ENCODE assay signal across 19 cellular contexts in the genomic region with DNA sequence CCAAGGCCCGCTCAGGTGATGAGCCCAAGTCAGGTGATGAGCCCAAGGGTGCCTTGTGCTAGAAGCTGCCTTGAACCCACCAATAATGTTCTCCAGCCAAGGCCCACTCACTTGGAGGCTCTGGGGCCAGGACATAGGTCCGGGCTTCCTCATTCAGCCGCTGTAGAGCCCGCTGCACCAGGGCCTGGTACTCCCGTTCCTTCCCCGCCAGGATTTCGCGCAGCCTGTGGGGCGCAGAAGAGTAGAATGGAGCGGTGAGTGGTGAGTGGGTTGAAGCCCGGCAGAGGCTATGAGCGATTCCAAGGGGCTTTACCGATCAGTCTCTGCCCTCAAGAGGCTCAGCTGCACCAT. TPM values are rescaled to one million over a fixed set of nuclear protein-coding genes. Genes with fewer than 3 reads are reported as not detected.
DNase-seq lines count a peak whose midpoint lies in the region; ATAC-seq and TF ChIP-seq lines count a peak whose summit lies in the region.
"Had no signal": no experiment of that assay in that cellular context is flagged by ENCODE, and none has a peak within 500 bp of the region (broad histone marks: within the 10 kb centered on the region; RNA-seq: fewer than 3 reads in every experiment).

No MANE protein-coding gene starts in this region.

- peaks cover 5% of the 10 kb centered on the region for H3K36me3 Mint-ChIP-seq in activated naive CD4-positive, alpha-beta T cell treated with anti-CD3 and anti-CD28 coated beads, Interleukin-2, amount 10 ng/mL, durations not matched to agents 7 days and 5 days
- no peaks in the 10 kb centered on the region for H3K36me3 Mint-ChIP-seq in activated naive CD4-positive, alpha-beta T cell treated with anti-CD3 and anti-CD28 coated beads, Interleukin-2, amount 50 U/mL, for 72 hours
- H3K36me3 Mint-ChIP-seq in activated B cell treated with CpG ODN at 0.5 μM for 24 hours (ENCODE audit: low read depth) (peaks cover 12% of the 10 kb centered on the region), immature natural killer cell (peaks cover 0 to 4% (median 0%) of the 10 kb centered on the region in 3 donors)

- DNase-seq in activated naive CD4-positive, alpha-beta T cell treated with anti-CD3 and anti-CD28 coated beads, Interleukin-2, amount 10 ng/mL, durations not matched to agents 7 days and 5 days: no peak
- DNase-seq in activated naive CD4-positive, alpha-beta T cell treated with anti-CD3 and anti-CD28 coated beads, Interleukin-2, amount 50 U/mL, for 72 hours (ENCODE audit: low spot score in 2 of 2): no peak
- no peak for DNase-seq in activated B cell treated with CpG ODN at 0.5 μM for 24 hours
- DNase-seq in immature natural killer cell: no peak
- no peak for DNase-seq in NCI-H2029 (lab: John Stamatoyannopoulos, UW)
- no peak for DNase-seq in ecto neural progenitor cell (ENCODE audit: low spot score)
- DNase-seq in T-helper 2 cell: no peak
- DNase-seq: dermis blood vessel endothelial cell, KG1, PC-9, right lobe of liver had no signal

- H3K27ac Mint-ChIP-seq in activated naive CD4-positive, alpha-beta T cell treated with anti-CD3 and anti-CD28 coated beads, Interleukin-2, amount 10 ng/mL, durations not matched to agents 7 days and 5 days: peak overlapping the region; percentile 72
- peak overlapping the region in 1 of 2 donors; percentile 59 for H3K27ac Mint-ChIP-seq in activated naive CD4-positive, alpha-beta T cell treated with anti-CD3 and anti-CD28 coated beads, Interleukin-2, amount 50 U/mL, for 72 hours
- H3K27ac Mint-ChIP-seq in activated B cell treated with CpG ODN at 0.5 μM for 24 hours (peak overlapping the region; percentile 56), immature natural killer cell (peak overlapping the region; percentile 29 to 93 (median 77))

- peaks cover 36% of the 10 kb centered on the region for H3K27me3 Mint-ChIP-seq in activated naive CD4-positive, alpha-beta T cell treated with anti-CD3 and anti-CD28 coated beads, Interleukin-2, amount 10 ng/mL, durations not matched to agents 7 days and 5 days
- H3K27me3 Mint-ChIP-seq in activated B cell treated with CpG ODN at 0.5 μM for 24 hours: no peaks in the 10 kb centered on the region
- peaks cover 10 to 20% (median 13%) of the 10 kb centered on the region in 3 donors for H3K27me3 Mint-ChIP-seq in immature natural killer cell (ENCODE audit: low read depth in 3 of 3)

- ATAC-seq in activated naive CD4-positive, alpha-beta T cell treated with anti-CD3 and anti-CD28 coated beads, Interleukin-2, amount 50 U/mL, for 72 hours: no peak
- no peak for ATAC-seq in activated B cell treated with CpG ODN at 0.5 μM for 24 hours (ENCODE audit: low read depth)
- no peak for ATAC-seq in GM21576 (IDR thresholded peaks at IDR 0.05; ENCODE audit: unreplicated experiment)
- ATAC-seq: GM12878, left lung, right lobe of liver had no signal

- H3K9me3 Mint-ChIP-seq in activated naive CD4-positive, alpha-beta T cell treated with anti-CD3 and anti-CD28 coated beads, Interleukin-2, amount 10 ng/mL, durations not matched to agents 7 days and 5 days: no peaks in the 10 kb centered on the region
- H3K9me3 Mint-ChIP-seq in activated naive CD4-positive, alpha-beta T cell treated with anti-CD3 and anti-CD28 coated beads, Interleukin-2, amount 50 U/mL, for 72 hours: no peaks in the 10 kb centered on the region
- H3K9me3 Mint-ChIP-seq in activated B cell treated with CpG ODN at 0.5 μM for 24 hours (no peaks in the 10 kb centered on the region), immature natural killer cell (no peaks in the 10 kb centered on the region)

- no peak for TF ChIP-seq CTCF in activated B cell treated with CpG ODN at 0.5 μM for 24 hours (IDR thresholded peaks at IDR 0.05)

- intact Hi-C loops in activated B cell treated with CpG ODN at 0.5 μM for 24 hours (cut with micrococcal nuclease): loop anchor here (2.0 kb wide), 2 partner anchors 17 to 23 kb away; no protein-coding TSS in a partner anchor

- H3K4me3 Mint-ChIP-seq in activated naive CD4-positive, alpha-beta T cell treated with anti-CD3 and anti-CD28 coated beads, Interleukin-2, amount 10 ng/mL, durations not matched to agents 7 days and 5 days: peak overlapping the region; percentile 67
- H3K4me3 Mint-ChIP-seq in activated B cell treated with CpG ODN at 0.5 μM for 24 hours: peak overlapping the region; percentile 76
- peak overlapping the region; percentile 48 to 84 (median 80) for H3K4me3 Mint-ChIP-seq in immature natural killer cell

- CTCF ChIA-PET in activated naive CD4-positive, alpha-beta T cell treated with anti-CD3 and anti-CD28 coated beads, Interleukin-2, amount 10 ng/mL, durations not matched to agents 7 days and 5 days (lab: Charles Lee): interaction anchor here (1.5 to 8.0 kb wide), 7 partner anchors 10 to 55 kb away, joined by 4 to 96 read pairs (median 25); a partner anchor contains a TSS
- CTCF ChIA-PET in activated B cell treated with CpG ODN at 0.5 μM for 24 hours (lab: Charles Lee): interaction anchor here (1.0 to 3.9 kb wide), 13 partner anchors 15 to 307 kb away, joined by 3 to 43 read pairs (median 6); a partner anchor contains a TSS

- POLR2A ChIA-PET in activated B cell treated with CpG ODN at 0.5 μM for 24 hours (lab: Charles Lee): interaction anchor here (1.1 to 9.1 kb wide), 6 partner anchors 8 to 33 kb away, joined by 3 to 75 read pairs (median 10); a partner anchor contains a TSS

- peaks cover 40% of the 10 kb centered on the region for H3K4me1 Mint-ChIP-seq in activated naive CD4-positive, alpha-beta T cell treated with anti-CD3 and anti-CD28 coated beads, Interleukin-2, amount 10 ng/mL, durations not matched to agents 7 days and 5 days
- H3K4me1 Mint-ChIP-seq in activated B cell treated with CpG ODN at 0.5 μM for 24 hours (peaks cover 46% of the 10 kb centered on the region), immature natural killer cell (peaks cover 37 to 50% of the 10 kb centered on the region in 2 donors)

RNA-seq across cellular contexts. Expression of a gene that starts 10.5 kb away (rescaled TPM):
- total RNA-seq in activated naive CD4-positive, alpha-beta T cell treated with anti-CD3 and anti-CD28 coated beads, Interleukin-2, amount 50 U/mL, for 72 hours: 10 to 100 TPM in 1 of 2 donors, 1 to 10 TPM in 1; 5.5 to 14.7 TPM
- total RNA-seq in activated B cell treated with CpG ODN at 0.5 μM for 24 hours: 4.6 and 7.4 TPM in 2 replicates
- polyA plus RNA-seq in immature natural killer cell: 1 to 10 TPM; 2.0 to 5.1 (median 3.6) TPM

RNA-seq across cellular contexts. Expression of a gene that starts 14.4 kb away (rescaled TPM):
- total RNA-seq in activated naive CD4-positive, alpha-beta T cell treated with anti-CD3 and anti-CD28 coated beads, Interleukin-2, amount 50 U/mL, for 72 hours: 10 to 100 TPM; 15.6 to 35.1 TPM
- 76.0 and 81.9 TPM in 2 replicates for total RNA-seq in activated B cell treated with CpG ODN at 0.5 μM for 24 hours
- polyA plus RNA-seq in immature natural killer cell: 100 to 1,000 TPM; 157 to 211 (median 158) TPM
- total RNA-seq: dermis blood vessel endothelial cell had no signal

RNA-seq across cellular contexts. Expression of a gene that starts 18.4 kb away (rescaled TPM):
- not detected for total RNA-seq in activated naive CD4-positive, alpha-beta T cell treated with anti-CD3 and anti-CD28 coated beads, Interleukin-2, amount 50 U/mL, for 72 hours
- not detected in 2 replicates for total RNA-seq in activated B cell treated with CpG ODN at 0.5 μM for 24 hours
- not detected for polyA plus RNA-seq in immature natural killer cell
- total RNA-seq: activated CD8-positive, alpha-beta memory T cell treated with anti-CD3 and anti-CD28 coated beads for 36 hours; dermis blood vessel endothelial cell; G401; osteoblast; PC-9 had no signal
- polyA plus RNA-seq: GM12878, SK-N-SH had no signal

RNA-seq across cellular contexts. Expression of a gene that starts 26.9 kb away (rescaled TPM):
- total RNA-seq in activated naive CD4-positive, alpha-beta T cell treated with anti-CD3 and anti-CD28 coated beads, Interleukin-2, amount 50 U/mL, for 72 hours: not detected
- total RNA-seq in activated B cell treated with CpG ODN at 0.5 μM for 24 hours: 0.16 TPM in 1 of 2 replicates, not detected in the other
- not detected for polyA plus RNA-seq in immature natural killer cell
- total RNA-seq: activated CD8-positive, alpha-beta memory T cell treated with anti-CD3 and anti-CD28 coated beads for 36 hours; dermis blood vessel endothelial cell; G401; GM12878; osteoblast; subcutaneous adipose tissue had no signal
- polyA plus RNA-seq: GM12878 had no signal

RNA-seq across cellular contexts. Expression of a gene that starts 34.3 kb away (rescaled TPM):
- 10 to 100 TPM; 26.9 to 29.8 TPM for total RNA-seq in activated naive CD4-positive, alpha-beta T cell treated with anti-CD3 and anti-CD28 coated beads, Interleukin-2, amount 50 U/mL, for 72 hours
- 39.3 and 43.0 TPM in 2 replicates for total RNA-seq in activated B cell treated with CpG ODN at 0.5 μM for 24 hours
- polyA plus RNA-seq in immature natural killer cell: 10 to 100 TPM; 56.0 to 99.3 (median 69.8) TPM
